8 cellular contexts compared by ENCODE assay signal in genomic region chr10:71383972-71384687, GRCh38. TPM values are rescaled to one million over a fixed set of nuclear protein-coding genes. Genes with fewer than 3 reads are reported as not detected.
DNase-seq lines count a peak whose midpoint lies in the region; ATAC-seq, FAIRE-seq and TF ChIP-seq lines count a peak whose summit lies in the region.

No MANE protein-coding gene starts in this region.

- H3K4me3 ChIP-seq in left lung: no peak overlapping the region

- peaks cover 0 to 3% of the 10 kb centered on the region in 2 donors for H3K4me1 ChIP-seq in left lung

- DNase-seq in ACHN: peak; percentile 47
- peak; percentile 61 for DNase-seq in GM12892 (ENCODE audit: insufficient read length)
- DNase-seq in NCI-H1105 (lab: John Stamatoyannopoulos, UW): peak; percentile 16
- peak; percentile 67 for DNase-seq in activated CD4-positive, alpha-beta T cell treated with anti-CD3 and anti-CD28 coated beads for 24 hours (ENCODE audit: low read depth in 2 of 2)
- peak; percentile 61 for DNase-seq in cerebellar cortex (ENCODE audit: low spot score)
- DNase-seq in left lung: peak; percentile 66 to 94
- DNase-seq in stimulated activated CD4-positive, alpha-beta T cell treated with anti-CD3 and anti-CD28 coated beads, TNF-alpha, amount 100 ng/mL, for 4 hours (ENCODE audit: low read depth in 3 of 3): peak; percentile 52 to 64 (median 53)

- FAIRE-seq in GM12892 (lab: Jason Lieb, UNC): peak; percentile 76

- TF ChIP-seq POLR2A in GM12892 (IDR thresholded peaks at IDR 0.05; ENCODE audit: low read depth, low read length): no peak

- no peaks in the 10 kb centered on the region for H3K36me3 ChIP-seq in left lung

- no peaks in the 10 kb centered on the region for H3K9me3 ChIP-seq in left lung

- peak; percentile 98 for ATAC-seq in left lung
- ATAC-seq in HG03196 (IDR thresholded peaks at IDR 0.05; ENCODE audit: unreplicated experiment): no peak

- in situ Hi-C loops in ACHN (cut with HindIII; ENCODE audit: low pct_ligation_motif_present, low pct_unique_long_range_greater_than_20kb, low sequenced_read_pairs): no loop called here

- no peaks in the 10 kb centered on the region for H3K27me3 ChIP-seq in left lung

- H3K27ac ChIP-seq in left lung: no peak overlapping the region

- intact Hi-C loops in left lung (cut with DNase I): loop anchor here in 1 of 2 donors (10.0 kb wide), 1 partner anchor 431 kb away; no protein-coding TSS in a partner anchor

- peak; percentile 86 to 94 for TF ChIP-seq CTCF in left lung (IDR thresholded peaks at IDR 0.05)

RNA-seq across cellular contexts. Expression of gene CDH23, which starts 12.6 kb away (rescaled TPM):
- polyA plus RNA-seq in GM12892 (2012; ENCODE audit: missing spikeins): 0.23 TPM
- total RNA-seq in left lung: 10 to 100 TPM; 22.4 to 22.8 TPM

Comparison
In these comparisons a context has a peak if more than half of its experiments do, and no peak if none do; other contexts are left out.
1. DNase-seq: peak in every context shown above with its lines; median percentile 80 in left lung; 67 in activated CD4-positive, alpha-beta T cell treated with anti-CD3 and anti-CD28 coated beads for 24 hours; 61 in GM12892; 61 in cerebellar cortex; 53 in stimulated activated CD4-positive, alpha-beta T cell treated with anti-CD3 and anti-CD28 coated beads, TNF-alpha, amount 100 ng/mL, for 4 hours; 47 in ACHN; 16 in NCI-H1105.